ENCODE assay signal across 24 cellular contexts in genomic region chr11:39910087-39910486, GRCh38.
A peak's percentile ranks its signal among the peaks of the same experiment; 100 is the strongest.
DNase-seq lines count a peak whose midpoint lies in the region; ATAC-seq, FAIRE-seq and TF ChIP-seq lines count a peak whose summit lies in the region.
"Had no signal": no experiment of that assay in that cellular context is flagged by ENCODE, and none has a peak within 500 bp of the region (broad histone marks: within the 10 kb centered on the region; RNA-seq: fewer than 3 reads in every experiment).

No MANE protein-coding gene starts in this region.

- H3K9me3 ChIP-seq in HepG2 (ENCODE audit: low read length) (peaks cover 81% of the 10 kb centered on the region), right lobe of liver (no peaks in the 10 kb centered on the region), tibial nerve (peaks cover 0 to 9% (median 0%) of the 10 kb centered on the region in 4 donors)
- H3K9me3 ChIP-seq: BE2C; BLaER1 treated with 17β-estradiol and CSF1 and Interleukin-3, amounts not matched to agents 10 nM and 100 nM had no signal

- ATAC-seq in HepG2 (no peak), right lobe of liver (no peak)
- ATAC-seq: GM23338, HCT116 had no signal

- no peak overlapping the region for H3K27ac ChIP-seq in HepG2 (ENCODE audit: extremely low read length, insufficient read depth, low read length)
- H3K27ac ChIP-seq in right lobe of liver = no peak overlapping the region
- no peak overlapping the region for H3K27ac ChIP-seq in tibial nerve
- H3K27ac ChIP-seq: BLaER1 treated with 17β-estradiol and CSF1 and Interleukin-3, amounts not matched to agents 10 nM and 100 nM had no signal

- no peak overlapping the region for H3K4me2 ChIP-seq in HepG2 (ENCODE audit: low read depth, low read length)
- H3K4me2 ChIP-seq: BLaER1 treated with 17β-estradiol and CSF1 and Interleukin-3, amounts not matched to agents 10 nM and 100 nM; GM23338 had no signal

- no peaks in the 10 kb centered on the region for H3K36me3 ChIP-seq in HepG2 (replicated peaks in 1 of 2; ENCODE audit: control insufficient read depth in 1 of 2, insufficient read depth in 2 of 2, low read length in 2 of 2)
- H3K36me3 ChIP-seq in right lobe of liver = no peaks in the 10 kb centered on the region
- H3K36me3 ChIP-seq in bronchial epithelial cell (ENCODE audit: control insufficient read depth, insufficient read depth, low read length) = no peaks in the 10 kb centered on the region
- no peaks in the 10 kb centered on the region for H3K36me3 ChIP-seq in tibial nerve
- H3K36me3 ChIP-seq: BE2C; BLaER1 treated with 17β-estradiol and CSF1 and Interleukin-3, amounts not matched to agents 10 nM and 100 nM had no signal

- H2AFZ ChIP-seq in HepG2 (ENCODE audit: low read length) = no peak overlapping the region
- H2AFZ ChIP-seq: GM23338 had no signal

- H3K79me2 ChIP-seq in HepG2 (ENCODE audit: insufficient read depth, low read length) = no peaks in the 10 kb centered on the region

- POLR2A ChIA-PET in HepG2 (lab: Yijun Ruan, JAX) = no interaction called here

- TF ChIP-seq POLR2A in HepG2 (IDR thresholded peaks at IDR 0.05; ENCODE audit: insufficient read depth in 1 of 2, low read depth in 2 of 2, low read length in 2 of 2) = no peak
- no peak for TF ChIP-seq POLR2A in right lobe of liver (IDR thresholded peaks at IDR 0.05)
- no peak for TF ChIP-seq POLR2A in tibial nerve (IDR thresholded peaks at IDR 0.05)

- H3K4me3 Mint-ChIP-seq in type B pancreatic cell = no peak overlapping the region
- H3K4me3 Mint-ChIP-seq: CD14-positive monocyte; CD4-positive, alpha-beta T cell; CD8-positive, alpha-beta memory T cell; GM23338; H9 had no signal

- TF ChIP-seq RAD21 in HepG2 (CRISPR knock-in tag; IDR thresholded peaks at IDR 0.05) = no peak

- TF ChIP-seq EP300 in HepG2 (IDR thresholded peaks at IDR 0.05; ENCODE audit: low read depth in 2 of 2, low read length in 2 of 2) (no peak), HepG2 (CRISPR knock-in tag; IDR thresholded peaks at IDR 0.05; ENCODE audit: borderline replicate concordance) (no peak), tibial nerve (IDR thresholded peaks at IDR 0.05) (no peak)

- H3K27me3 Mint-ChIP-seq in type B pancreatic cell = no peaks in the 10 kb centered on the region
- H3K27me3 Mint-ChIP-seq: CD4-positive, alpha-beta T cell; CD8-positive, alpha-beta memory T cell had no signal

- CTCF ChIA-PET in HepG2 (lab: Yijun Ruan, JAX; ENCODE audit: low intra/inter-chr PET ratio, low total read pairs) = no interaction called here

- H3K4me1 ChIP-seq in HepG2 (ENCODE audit: insufficient read depth, low read length) (no peaks in the 10 kb centered on the region), right lobe of liver (no peaks in the 10 kb centered on the region), tibial nerve (no peaks in the 10 kb centered on the region)
- H3K4me1 ChIP-seq: BE2C; BLaER1 treated with 17β-estradiol and CSF1 and Interleukin-3, amounts not matched to agents 10 nM and 100 nM had no signal

- no peaks in the 10 kb centered on the region for H3K36me3 Mint-ChIP-seq in type B pancreatic cell
- H3K36me3 Mint-ChIP-seq: CD14-positive monocyte had no signal

- no peaks in the 10 kb centered on the region for H4K20me1 ChIP-seq in HepG2 (ENCODE audit: insufficient read depth, low read length)
- H4K20me1 ChIP-seq: BLaER1 treated with 17β-estradiol and CSF1 and Interleukin-3, amounts not matched to agents 10 nM and 100 nM had no signal

- no peak overlapping the region for H3K27ac Mint-ChIP-seq in type B pancreatic cell
- H3K27ac Mint-ChIP-seq: CD14-positive monocyte; CD4-positive, alpha-beta T cell; CD8-positive, alpha-beta memory T cell; GM23338; H9 had no signal

- no TSS peak for BruUV-seq in HepG2 (replicated peaks; lab: Mats Ljungman, UMichigan)

- no peak overlapping the region for H3K9ac ChIP-seq in HepG2 (ENCODE audit: insufficient read depth, low read depth, low read length)
- H3K9ac ChIP-seq: BLaER1 treated with 17β-estradiol and CSF1 and Interleukin-3, amounts not matched to agents 10 nM and 100 nM had no signal

- H3K4me3 ChIP-seq in HepG2 (replicated peaks in 1 of 3; ENCODE audit: insufficient read depth in 1 of 3, low read depth in 2 of 3, low read length in 3 of 3) (no peak overlapping the region), right lobe of liver (no peak overlapping the region), bronchial epithelial cell (ENCODE audit: low read depth, low read length) (no peak overlapping the region), tibial nerve (no peak overlapping the region)
- H3K4me3 ChIP-seq: BLaER1 treated with 17β-estradiol and CSF1 and Interleukin-3, amounts not matched to agents 10 nM and 100 nM; GM23338 had no signal

- FAIRE-seq in HepG2 (lab: Jason Lieb, UNC) = no peak
- no peak for FAIRE-seq in bronchial epithelial cell (lab: Jason Lieb, UNC)
- FAIRE-seq: D721Med, GM12891, GM18507 had no signal

- in situ Hi-C loops in HepG2 (cut with HindIII; ENCODE audit: extremely low pct_ligation_motif_present, low pct_unique_long_range_greater_than_20kb) = no loop called here

- TF ChIP-seq CTCF in HepG2 (CRISPR knock-in tag; IDR thresholded peaks at IDR 0.05) = no peak
- TF ChIP-seq CTCF in right lobe of liver (IDR thresholded peaks at IDR 0.05) = no peak
- TF ChIP-seq CTCF in bronchial epithelial cell (IDR thresholded peaks at IDR 0.05; ENCODE audit: insufficient read depth, low read length, severe bottlenecking) = no peak
- TF ChIP-seq CTCF in type B pancreatic cell (conservative IDR thresholded peaks at IDR 0.05) = no peak
- TF ChIP-seq CTCF in tibial nerve (IDR thresholded peaks at IDR 0.05) = no peak

- DNase-seq in HepG2 (ENCODE audit: low spot score) (no peak), right lobe of liver (no peak), HS-5 (ENCODE audit: low read depth) (peak; percentile 2), bronchial epithelial cell (ENCODE audit: low read depth) (peak; percentile 7), type B pancreatic cell (ENCODE audit: extremely low spot score, unreplicated experiment) (no peak), tibial nerve (ENCODE audit: low spot score in 2 of 2) (no peak), AG08395 (ENCODE audit: low spot score) (no peak)
- DNase-seq: 8988T; AML-193; BE2C; CD4-positive, alpha-beta T cell; CD8-positive, alpha-beta memory T cell; DMS 273 treated with DMSO at 0.1 percent for 48 hours; DMS79; EL; GF-D8; H9 had no signal

- H3K9me3 Mint-ChIP-seq in type B pancreatic cell = no peaks in the 10 kb centered on the region

- no peaks in the 10 kb centered on the region for H3K4me1 Mint-ChIP-seq in type B pancreatic cell (ENCODE audit: unreplicated experiment)
- H3K4me1 Mint-ChIP-seq: CD14-positive monocyte; CD8-positive, alpha-beta memory T cell; GM23338; H9 had no signal

- H3K27me3 ChIP-seq in HepG2 (ENCODE audit: control insufficient read depth in 1 of 2, insufficient read depth in 2 of 2, low read length in 2 of 2) = no peaks in the 10 kb centered on the region
- H3K27me3 ChIP-seq in right lobe of liver = no peaks in the 10 kb centered on the region
- no peaks in the 10 kb centered on the region for H3K27me3 ChIP-seq in bronchial epithelial cell (ENCODE audit: control insufficient read depth, insufficient read depth, low read length)
- no peaks in the 10 kb centered on the region for H3K27me3 ChIP-seq in tibial nerve
- H3K27me3 ChIP-seq: BE2C; BLaER1 treated with 17β-estradiol and CSF1 and Interleukin-3, amounts not matched to agents 10 nM and 100 nM had no signal

- intact Hi-C loops in HepG2 (cut with micrococcal nuclease; ENCODE audit: unreplicated experiment) = no loop called here
- intact Hi-C loops in right lobe of liver (cut with DNase I) = no loop called here

TF ChIP-seq in HepG2, 621 proteins besides CTCF, POLR2A, EP300 and RAD21 (continues in another document):
- TF ChIP-seq HOXA7 (CRISPR knock-in tag; IDR thresholded peaks at IDR 0.05) (no peak), ZNF343 (CRISPR knock-in tag; IDR thresholded peaks at IDR 0.05) (no peak), ZBTB44 (CRISPR knock-in tag; IDR thresholded peaks at IDR 0.05) (no peak), HINFP (CRISPR knock-in tag; IDR thresholded peaks at IDR 0.05; ENCODE audit: low read depth) (no peak), MTA3 (CRISPR knock-in tag; IDR thresholded peaks at IDR 0.05) (no peak), ATF7 (IDR thresholded peaks at IDR 0.05) (peak; percentile 20; the same call in 1 of the 2 replicates), ATF7 (CRISPR knock-in tag; IDR thresholded peaks at IDR 0.05) (no peak), CREB1 (IDR thresholded peaks at IDR 0.05) (peak; percentile 61; the same call in 1 of the 2 replicates), CREB1 (CRISPR knock-in tag; IDR thresholded peaks at IDR 0.05) (no peak)

Comparison
In these comparisons a context has a peak if more than half of its experiments do, and no peak if none do; other contexts are left out.
1. DNase-seq: peak in HS-5 (single experiment) and bronchial epithelial cell (single experiment); none in HepG2 (single experiment), right lobe of liver (0 of 3), type B pancreatic cell (single experiment), tibial nerve (0 of 2) and AG08395 (single experiment).